In genomic region chr19:23286477-23286876, GRCh38 we compare ENCODE assay signal across 11 cellular contexts. TPM values are rescaled to one million over a fixed set of nuclear protein-coding genes. Genes with fewer than 3 reads are reported as not detected.
DNase-seq lines count a peak whose midpoint lies in the region; ATAC-seq and TF ChIP-seq lines count a peak whose summit lies in the region.
"Had no signal": no experiment of that assay in that cellular context is flagged by ENCODE, and none has a peak within 500 bp of the region (broad histone marks: within the 10 kb centered on the region; RNA-seq: fewer than 3 reads in every experiment).

No MANE protein-coding gene starts in this region.

- ATAC-seq in HG02981 (IDR thresholded peaks at IDR 0.05; ENCODE audit: unreplicated experiment) = no peak
- ATAC-seq in GM21447 (IDR thresholded peaks at IDR 0.05; ENCODE audit: unreplicated experiment) = no peak

- no peak overlapping the region for H3K27ac ChIP-seq in ovary

- 59 to 63% (median 59%) methylated on average over 2 of the region's 2 CpGs for WGBS in ovary, 3 donors

- intact Hi-C loops in ovary (cut with DNase I) = no loop called here

- TF ChIP-seq CTCF in WI38 (IDR thresholded peaks at IDR 0.05; ENCODE audit: low read depth, low read length) = peak; percentile 12; the same call in 1 of the 2 replicates
- TF ChIP-seq CTCF in kidney epithelial cell (IDR thresholded peaks at IDR 0.05; ENCODE audit: insufficient read depth, low read length, poor library complexity, severe bottlenecking) = peak; percentile 17
- no peak for TF ChIP-seq CTCF in ovary (IDR thresholded peaks at IDR 0.05)

- no peaks in the 10 kb centered on the region for H3K9me3 ChIP-seq in ovary

- no peaks in the 10 kb centered on the region for H3K27me3 ChIP-seq in H7 (ENCODE audit: control insufficient read depth, insufficient read depth, low read length)
- no peaks in the 10 kb centered on the region for H3K27me3 ChIP-seq in kidney epithelial cell (ENCODE audit: control insufficient read depth, insufficient read depth, low read length)
- no peaks in the 10 kb centered on the region for H3K27me3 ChIP-seq in ovary

- H3K4me3 ChIP-seq in H7 (ENCODE audit: insufficient read depth, low read depth, low read length) (no peak overlapping the region), WI38 (ENCODE audit: low read depth, low read length) (no peak overlapping the region), kidney epithelial cell (ENCODE audit: low read depth, low read length) (no peak overlapping the region), ovary (no peak overlapping the region)

- H3K36me3 ChIP-seq in H7 (replicated peaks; ENCODE audit: control insufficient read depth, insufficient read depth, low read length) = no peaks in the 10 kb centered on the region
- no peaks in the 10 kb centered on the region for H3K36me3 ChIP-seq in kidney epithelial cell (ENCODE audit: control insufficient read depth, insufficient read depth, low read length)
- no peaks in the 10 kb centered on the region for H3K36me3 ChIP-seq in ovary

- no peak for TF ChIP-seq EP300 in ovary (IDR thresholded peaks at IDR 0.05)

- DNase-seq in DMS 273 (lab: John Stamatoyannopoulos, UW; ENCODE audit: unreplicated experiment) (peak; percentile 44), DMS 273 treated with DMSO at 0.1 percent for 48 hours (lab: John Stamatoyannopoulos, UW) (no peak), H7 (peak; percentile 45), kidney epithelial cell (ENCODE audit: low read depth) (no peak), ovary (no peak)
- DNase-seq: activated CD4-positive, CD25-positive, alpha-beta regulatory T cell treated with anti-CD3 and anti-CD28 coated beads, Interleukin-2, amount 50 U/mL, for 72 hours; activated naive CD4-positive, alpha-beta T cell treated with anti-CD3 and anti-CD28 coated beads, Interleukin-2, amount 10 ng/mL, durations not matched to agents 7 days and 5 days; NCI-H1436 treated with DMSO at 0.1 percent for 48 hours had no signal

- no peak for TF ChIP-seq POLR2A in ovary (IDR thresholded peaks at IDR 0.05)

- no peaks in the 10 kb centered on the region for H3K4me1 ChIP-seq in ovary (ENCODE audit: insufficient read depth)

RNA-seq across cellular contexts. Expression of gene ZNF724, which starts 36.3 kb away (rescaled TPM):
- total RNA-seq in H7 (2014; rRNA removed; shearing (Covaris generic)) = 34.8 and 46.8 TPM in 2 replicates
- 4.7 and 7.6 TPM in 2 replicates for total RNA-seq in kidney epithelial cell
- 1 to 10 TPM in 6 of 7 donors, not detected in 1; 1.4 to 2.2 (median 1.9) TPM for total RNA-seq in ovary
- under 1 TPM; 0.58 to 0.83 TPM for polyA plus RNA-seq in ovary

Comparison
In these comparisons a context has a peak if more than half of its experiments do, and no peak if none do; other contexts are left out.
1. DNase-seq: peak in DMS 273 (single experiment) and H7 (single experiment); none in DMS 273 treated with DMSO at 0.1 percent for 48 hours (single experiment), kidney epithelial cell (single experiment) and ovary (0 of 5).
2. CTCF ChIP-seq: peak in WI38 (single experiment) and kidney epithelial cell (single experiment); none in ovary (0 of 3).